24 cellular contexts compared by ENCODE assay signal in genomic region chr16:83589576-83589975, GRCh38.
"Had no signal": no experiment of that assay in that cellular context is flagged by ENCODE, and none has a peak within 500 bp of the region (broad histone marks: within the 10 kb centered on the region; RNA-seq: fewer than 3 reads in every experiment).

No MANE protein-coding gene starts in this region.

- H3K36me3 ChIP-seq: colonic mucosa, esophagus squamous epithelium, gastrocnemius medialis, heart right ventricle, left lung, lower lobe of right lung had no signal

- H3K4me1 ChIP-seq: colonic mucosa, esophagus squamous epithelium, gastrocnemius medialis, heart right ventricle, left lung, lower lobe of right lung had no signal

- H3K36me3 Mint-ChIP-seq: mesothelial cell of epicardium had no signal

- H3K9me3 ChIP-seq: colonic mucosa, esophagus squamous epithelium, gastrocnemius medialis, heart right ventricle, left lung, lower lobe of right lung had no signal

- H3K4me3 Mint-ChIP-seq: dendritic cell treated with granulocyte-macrophage colony-stimulating factor and Interleukin-4, amounts not matched to agents 40 ng/mL and 50 ng/mL, for 4 days; effector memory CD8-positive, alpha-beta T cell; endodermal cell; mesothelial cell of epicardium had no signal

- H3K27ac ChIP-seq: colonic mucosa, epithelial cell of prostate, esophagus squamous epithelium, gastrocnemius medialis, heart right ventricle, left lung, lower lobe of right lung had no signal

- H3K4me3 ChIP-seq: colonic mucosa, esophagus squamous epithelium, gastrocnemius medialis, heart right ventricle, left lung, lower lobe of right lung had no signal

- H3K9me3 Mint-ChIP-seq: dendritic cell treated with granulocyte-macrophage colony-stimulating factor and Interleukin-4, amounts not matched to agents 40 ng/mL and 50 ng/mL, for 4 days; endodermal cell; mesothelial cell of epicardium had no signal

- H3K27ac Mint-ChIP-seq: dendritic cell treated with granulocyte-macrophage colony-stimulating factor and Interleukin-4, amounts not matched to agents 40 ng/mL and 50 ng/mL, for 4 days; effector memory CD8-positive, alpha-beta T cell; endodermal cell; mesothelial cell of epicardium had no signal

- FAIRE-seq: endometrium, islet of Langerhans, keratinocyte had no signal

- H3K4me1 Mint-ChIP-seq: mesothelial cell of epicardium had no signal

- DNase-seq: colonic mucosa; cortex of kidney; effector CD8-positive, alpha-beta T cell; effector memory CD8-positive, alpha-beta T cell; endodermal cell; erythroblast; esophagus squamous epithelium; foreskin fibroblast; foreskin melanocyte; gastrocnemius medialis; glutamatergic neuron; heart right ventricle; hippocampal formation; left cardiac atrium; left lung; left ventricle myocardium superior; lower lobe of right lung; mesenchymal stem cell had no signal

- H3K27me3 ChIP-seq: colonic mucosa, esophagus squamous epithelium, gastrocnemius medialis, heart right ventricle, left lung had no signal
